41 cellular contexts compared by ENCODE assay signal in genomic region chr6:139701695-139702094, GRCh38.
"Had no signal": no experiment of that assay in that cellular context is flagged by ENCODE, and none has a peak within 500 bp of the region (broad histone marks: within the 10 kb centered on the region; RNA-seq: fewer than 3 reads in every experiment).

No MANE protein-coding gene starts in this region.

- FAIRE-seq: astrocyte, bronchial epithelial cell had no signal

- H3K27ac Mint-ChIP-seq: activated naive CD4-positive, alpha-beta T cell treated with anti-CD3 and anti-CD28 coated beads for 36 hours; activated naive CD4-positive, alpha-beta T cell treated with anti-CD3 and anti-CD28 coated beads, Interleukin-2, amount 10 ng/mL, durations not matched to agents 7 days and 5 days; activated naive CD4-positive, alpha-beta T cell treated with anti-CD3 and anti-CD28 coated beads, Interleukin-2, amount 50 U/mL, for 24 hours; activated naive CD4-positive, alpha-beta T cell treated with anti-CD3 and anti-CD28 coated beads, Interleukin-2, amount 50 U/mL, for 72 hours; activated naive CD8-positive, alpha-beta T cell; activated naive CD8-positive, alpha-beta T cell treated with anti-CD3 and anti-CD28 coated beads for 36 hours; activated naive CD8-positive, alpha-beta T cell treated with anti-CD3 and anti-CD28 coated beads, Interleukin-2, amount 10 ng/mL, durations not matched to agents 7 days and 5 days; activated naive CD8-positive, alpha-beta T cell treated with anti-CD3 and anti-CD28 coated beads, Interleukin-2, amount 50 U/mL, for 24 hours; activated T-cell treated with anti-CD3 and anti-CD28 coated beads, Interleukin-2, amount 50 U/mL, for 24 hours; activated T-cell treated with anti-CD3 and anti-CD28 coated beads, Interleukin-2, amount 50 U/mL, for 72 hours; activated T-helper 1 cell treated with anti-CD3 and anti-CD28 coated beads, Interleukin-12 subunit alpha, Interleukin-12 subunit beta, Interleukin-2, Interleukin-4 antibody, amounts not matched to agents 30 ng/mL and 10 ng/mL and 1 ng/mL, durations not matched to agents 14 hours and 24 hours and 36 hours; activated T-helper 17 cell treated with anti-CD3 and anti-CD28 coated beads, Interleukin-2, amount 50 U/mL, for 72 hours; activated T-helper 2 cell treated with anti-CD3 and anti-CD28 coated beads, Interferon-gamma antibody, Interleukin-2, Interleukin-4, amounts not matched to agents 10 μg/mL and 5 μg/mL and 100 μg/mL, durations not matched to agents 14 hours and 24 hours and 36 hours; brain had no signal

- H3K4me1 ChIP-seq: ascending aorta, breast epithelium had no signal

- H3K27me3 ChIP-seq: adrenal gland, ascending aorta, body of pancreas, brain microvascular endothelial cell, breast epithelium, cardiac muscle cell had no signal

- H3K27ac ChIP-seq: adrenal gland, ascending aorta, body of pancreas, brain microvascular endothelial cell, breast epithelium, cardiac muscle cell had no signal

- H3K4me1 Mint-ChIP-seq: activated naive CD4-positive, alpha-beta T cell treated with anti-CD3 and anti-CD28 coated beads, Interleukin-2, amount 10 ng/mL, durations not matched to agents 7 days and 5 days; activated naive CD4-positive, alpha-beta T cell treated with anti-CD3 and anti-CD28 coated beads, Interleukin-2, amount 50 U/mL, for 24 hours; activated naive CD8-positive, alpha-beta T cell treated with anti-CD3 and anti-CD28 coated beads, Interleukin-2, amount 50 U/mL, for 24 hours; activated T-helper 17 cell treated with anti-CD3 and anti-CD28 coated beads, Interleukin-2, amount 50 U/mL, for 72 hours; brain; central memory CD8-positive, alpha-beta T cell had no signal

- H3K9me3 Mint-ChIP-seq: activated naive CD4-positive, alpha-beta T cell treated with anti-CD3 and anti-CD28 coated beads for 36 hours; activated naive CD4-positive, alpha-beta T cell treated with anti-CD3 and anti-CD28 coated beads, Interleukin-2, amount 10 ng/mL, durations not matched to agents 7 days and 5 days; activated naive CD4-positive, alpha-beta T cell treated with anti-CD3 and anti-CD28 coated beads, Interleukin-2, amount 50 U/mL, for 24 hours; activated naive CD4-positive, alpha-beta T cell treated with anti-CD3 and anti-CD28 coated beads, Interleukin-2, amount 50 U/mL, for 72 hours; activated T-cell treated with anti-CD3 and anti-CD28 coated beads, Interleukin-2, amount 50 U/mL, for 4 hours; activated T-cell treated with anti-CD3 and anti-CD28 coated beads, Interleukin-2, amount 50 U/mL, for 72 hours; activated T-helper 1 cell treated with anti-CD3 and anti-CD28 coated beads, Interleukin-12 subunit alpha, Interleukin-12 subunit beta, Interleukin-2, Interleukin-4 antibody, amounts not matched to agents 30 ng/mL and 10 ng/mL and 1 ng/mL, durations not matched to agents 14 hours and 24 hours and 36 hours; activated T-helper 17 cell treated with anti-CD3 and anti-CD28 coated beads, Interleukin-2, amount 50 U/mL, for 72 hours; activated T-helper 2 cell treated with anti-CD3 and anti-CD28 coated beads, Interferon-gamma antibody, Interleukin-2, Interleukin-4, amounts not matched to agents 10 μg/mL and 5 μg/mL and 100 μg/mL, durations not matched to agents 14 hours and 24 hours and 36 hours; central memory CD8-positive, alpha-beta T cell had no signal

- H3K4me3 ChIP-seq: adrenal gland, ascending aorta, body of pancreas, breast epithelium, cardiac muscle cell had no signal

- H3K4me3 Mint-ChIP-seq: activated naive CD4-positive, alpha-beta T cell treated with anti-CD3 and anti-CD28 coated beads for 36 hours; activated naive CD4-positive, alpha-beta T cell treated with anti-CD3 and anti-CD28 coated beads, Interleukin-2, amount 10 ng/mL, durations not matched to agents 7 days and 5 days; activated naive CD4-positive, alpha-beta T cell treated with anti-CD3 and anti-CD28 coated beads, Interleukin-2, amount 50 U/mL, for 24 hours; activated naive CD8-positive, alpha-beta T cell; activated naive CD8-positive, alpha-beta T cell treated with anti-CD3 and anti-CD28 coated beads for 36 hours; activated naive CD8-positive, alpha-beta T cell treated with anti-CD3 and anti-CD28 coated beads, Interleukin-2, amount 10 ng/mL, durations not matched to agents 7 days and 5 days; activated naive CD8-positive, alpha-beta T cell treated with anti-CD3 and anti-CD28 coated beads, Interleukin-2, amount 50 U/mL, for 24 hours; activated T-cell treated with anti-CD3 and anti-CD28 coated beads, Interleukin-2, amount 50 U/mL, for 24 hours; activated T-cell treated with anti-CD3 and anti-CD28 coated beads, Interleukin-2, amount 50 U/mL, for 4 hours; activated T-cell treated with anti-CD3 and anti-CD28 coated beads, Interleukin-2, amount 50 U/mL, for 72 hours; activated T-helper 1 cell treated with anti-CD3 and anti-CD28 coated beads, Interleukin-12 subunit alpha, Interleukin-12 subunit beta, Interleukin-2, Interleukin-4 antibody, amounts not matched to agents 30 ng/mL and 10 ng/mL and 1 ng/mL, durations not matched to agents 14 hours and 24 hours and 36 hours; activated T-helper 17 cell treated with anti-CD3 and anti-CD28 coated beads, Interleukin-2, amount 50 U/mL, for 72 hours; brain; central memory CD8-positive, alpha-beta T cell had no signal

- DNase-seq: activated effector memory CD4-positive, alpha-beta T cell treated with anti-CD3 and anti-CD28 coated beads, Interleukin-2, amount 50 U/mL, for 16 hours; activated effector memory CD4-positive, alpha-beta T cell treated with Interleukin-2 at 50 U/mL for 16 hours; activated gamma-delta T cell; activated gamma-delta T cell treated with Interleukin-2 at 50 U/mL for 16 hours; activated naive CD4-positive, alpha-beta T cell; activated naive CD4-positive, alpha-beta T cell treated with anti-CD3 and anti-CD28 coated beads for 36 hours; activated naive CD4-positive, alpha-beta T cell treated with anti-CD3 and anti-CD28 coated beads, Interleukin-2, amount 10 ng/mL, durations not matched to agents 7 days and 5 days; activated naive CD4-positive, alpha-beta T cell treated with anti-CD3 and anti-CD28 coated beads, Interleukin-2, amount 50 U/mL, for 16 hours; activated naive CD4-positive, alpha-beta T cell treated with Interleukin-2 at 50 U/mL for 16 hours; activated naive CD8-positive, alpha-beta T cell treated with anti-CD3 and anti-CD28 coated beads for 36 hours; activated naive CD8-positive, alpha-beta T cell treated with anti-CD3 and anti-CD28 coated beads, Interleukin-2, amount 10 ng/mL, durations not matched to agents 7 days and 5 days; activated naive CD8-positive, alpha-beta T cell treated with anti-CD3 and anti-CD28 coated beads, Interleukin-2, amount 50 U/mL, for 24 hours; activated T-cell treated with anti-CD3 and anti-CD28 coated beads for 4 hours; activated T-cell treated with anti-CD3 and anti-CD28 coated beads, Interleukin-2, amount 50 U/mL, for 1 hour; activated T-cell treated with anti-CD3 and anti-CD28 coated beads, Interleukin-2, amount 50 U/mL, for 24 hours; activated T-cell treated with anti-CD3 and anti-CD28 coated beads, Interleukin-2, amount 50 U/mL, for 4 hours; activated T-cell treated with anti-CD3 and anti-CD28 coated beads, Interleukin-2, amount 50 U/mL, for 48 hours; activated T-cell treated with anti-CD3 and anti-CD28 coated beads, Interleukin-2, amount 50 U/mL, for 72 hours; adrenal gland; amniotic stem cell; amygdala; anterior cingulate cortex; aorta; body of pancreas; brain microvascular endothelial cell; caudate nucleus; central memory CD4-positive, alpha-beta T cell; cerebellar nuclear complex had no signal

- H3K27me3 Mint-ChIP-seq: activated naive CD4-positive, alpha-beta T cell treated with anti-CD3 and anti-CD28 coated beads, Interleukin-2, amount 10 ng/mL, durations not matched to agents 7 days and 5 days; activated naive CD8-positive, alpha-beta T cell; activated naive CD8-positive, alpha-beta T cell treated with anti-CD3 and anti-CD28 coated beads, Interleukin-2, amount 10 ng/mL, durations not matched to agents 7 days and 5 days; activated T-cell treated with anti-CD3 and anti-CD28 coated beads, Interleukin-2, amount 50 U/mL, for 24 hours; activated T-helper 17 cell treated with anti-CD3 and anti-CD28 coated beads, Interleukin-2, amount 50 U/mL, for 72 hours; brain; central memory CD8-positive, alpha-beta T cell had no signal

- H3K9me3 ChIP-seq: adrenal gland, ascending aorta, body of pancreas, breast epithelium had no signal

- H3K36me3 ChIP-seq: adrenal gland, ascending aorta, brain microvascular endothelial cell, breast epithelium, cardiac muscle cell had no signal

- H3K36me3 Mint-ChIP-seq: activated naive CD4-positive, alpha-beta T cell treated with anti-CD3 and anti-CD28 coated beads, Interleukin-2, amount 10 ng/mL, durations not matched to agents 7 days and 5 days; activated naive CD4-positive, alpha-beta T cell treated with anti-CD3 and anti-CD28 coated beads, Interleukin-2, amount 50 U/mL, for 24 hours; activated naive CD4-positive, alpha-beta T cell treated with anti-CD3 and anti-CD28 coated beads, Interleukin-2, amount 50 U/mL, for 72 hours; activated naive CD8-positive, alpha-beta T cell; activated naive CD8-positive, alpha-beta T cell treated with anti-CD3 and anti-CD28 coated beads for 36 hours; activated naive CD8-positive, alpha-beta T cell treated with anti-CD3 and anti-CD28 coated beads, Interleukin-2, amount 10 ng/mL, durations not matched to agents 7 days and 5 days; brain had no signal

- ATAC-seq: activated naive CD4-positive, alpha-beta T cell treated with anti-CD3 and anti-CD28 coated beads, Interleukin-2, amount 50 U/mL, for 72 hours; activated naive CD8-positive, alpha-beta T cell treated with anti-CD3 and anti-CD28 coated beads, Interleukin-2, amount 50 U/mL, for 24 hours; activated T-cell treated with anti-CD3 and anti-CD28 coated beads, Interleukin-2, amount 50 U/mL, for 4 hours; activated T-cell treated with anti-CD3 and anti-CD28 coated beads, Interleukin-2, amount 50 U/mL, for 72 hours; activated T-helper 17 cell treated with anti-CD3 and anti-CD28 coated beads, Interleukin-2, amount 50 U/mL, for 72 hours; body of pancreas had no signal
